In genomic region chr16:67857547-67858233, GRCh38 we compare ENCODE assay signal across 1 cellular context.
TF ChIP-seq lines count a peak whose summit lies in the region.

No MANE protein-coding gene starts in this region.

TF ChIP-seq in HepG2, 621 proteins besides CTCF, POLR2A, EP300 and RAD21 (continued from another document and continues in another):
- TF ChIP-seq ZNF710 (CRISPR knock-in tag; IDR thresholded peaks at IDR 0.05; ENCODE audit: borderline replicate concordance) (0 out of 2 replicates have a peak, but pooled peaks have one; percentile 32), ZNF350 (CRISPR knock-in tag; IDR thresholded peaks at IDR 0.05; ENCODE audit: borderline replicate concordance, low read depth) (no peak), ZNF549 (CRISPR knock-in tag; IDR thresholded peaks at IDR 0.05) (no peak), ZNF180 (CRISPR knock-in tag; IDR thresholded peaks at IDR 0.05; ENCODE audit: borderline replicate concordance, low read depth) (no peak), ZNF614 (CRISPR knock-in tag; IDR thresholded peaks at IDR 0.05; ENCODE audit: borderline replicate concordance) (no peak), ZNF567 (CRISPR knock-in tag; IDR thresholded peaks at IDR 0.05; ENCODE audit: borderline replicate concordance) (no peak), TMF1 (CRISPR knock-in tag; IDR thresholded peaks at IDR 0.05; ENCODE audit: low read depth) (no peak), TRIM24 (CRISPR knock-in tag; IDR thresholded peaks at IDR 0.05) (no peak), SNAI1 (CRISPR knock-in tag; IDR thresholded peaks at IDR 0.05; ENCODE audit: borderline replicate concordance) (no peak), ZBTB38 (CRISPR knock-in tag; IDR thresholded peaks at IDR 0.05) (no peak), ZSCAN20 (CRISPR knock-in tag; IDR thresholded peaks at IDR 0.05; ENCODE audit: borderline replicate concordance) (no peak), SMYD3 (CRISPR knock-in tag; IDR thresholded peaks at IDR 0.05) (no peak), ZNF891 (CRISPR knock-in tag; IDR thresholded peaks at IDR 0.05) (no peak), ZSCAN9 (CRISPR knock-in tag; IDR thresholded peaks at IDR 0.05; ENCODE audit: borderline replicate concordance) (no peak), HOMEZ (CRISPR knock-in tag; IDR thresholded peaks at IDR 0.05; ENCODE audit: low read depth) (no peak), HNF4G (IDR thresholded peaks at IDR 0.05; ENCODE audit: borderline replicate concordance, low read depth, low read length) (peak; percentile 54; the same call in 1 of the 2 replicates), HNF4G (CRISPR knock-in tag; IDR thresholded peaks at IDR 0.05; ENCODE audit: borderline replicate concordance, low read depth) (no peak), ZNF883 (CRISPR knock-in tag; IDR thresholded peaks at IDR 0.05; ENCODE audit: not compliant biosample characterization) (no peak), AHR (CRISPR knock-in tag; IDR thresholded peaks at IDR 0.05) (no peak), SNAPC5 (CRISPR knock-in tag; IDR thresholded peaks at IDR 0.05; ENCODE audit: borderline replicate concordance) (no peak), SRF (IDR thresholded peaks at IDR 0.05; ENCODE audit: low read depth, low read length) (0 out of 2 replicates have a peak, but pooled peaks have one; percentile 38), POGZ (CRISPR knock-in tag; IDR thresholded peaks at IDR 0.05) (no peak), JARID2 (CRISPR knock-in tag; IDR thresholded peaks at IDR 0.05; ENCODE audit: insufficient replicate concordance) (no peak), JUND (CRISPR knock-in tag; IDR thresholded peaks at IDR 0.05) (no peak), IRF9 (CRISPR knock-in tag; IDR thresholded peaks at IDR 0.05; ENCODE audit: borderline replicate concordance) (no peak), CEBPB (IDR thresholded peaks at IDR 0.05; ENCODE audit: borderline replicate concordance, low read depth, low read length) (peak; percentile 80; the same call in 1 of the 2 replicates), ZNF749 (CRISPR knock-in tag; IDR thresholded peaks at IDR 0.05; ENCODE audit: borderline replicate concordance) (no peak), SMARCE1 (IDR thresholded peaks at IDR 0.05; ENCODE audit: borderline replicate concordance) (no peak), NFKB2 (CRISPR knock-in tag; IDR thresholded peaks at IDR 0.05; ENCODE audit: borderline replicate concordance) (no peak), CCAR2 (optimal IDR thresholded peaks at IDR 0.05; ENCODE audit: low read depth, low read length) (no peak), FOSL2 (CRISPR knock-in tag; IDR thresholded peaks at IDR 0.05) (peak; percentile 87), ELF4 (CRISPR knock-in tag; IDR thresholded peaks at IDR 0.05; ENCODE audit: borderline replicate concordance) (no peak), GATA4 (IDR thresholded peaks at IDR 0.05; ENCODE audit: borderline replicate concordance, low read depth) (no peak), REXO4 (CRISPR knock-in tag; IDR thresholded peaks at IDR 0.05; ENCODE audit: borderline replicate concordance) (no peak), SPEN (CRISPR knock-in tag; IDR thresholded peaks at IDR 0.05; ENCODE audit: low read depth) (peak; percentile 68; the same call in 1 of the 2 replicates), SAFB2 (CRISPR knock-in tag; IDR thresholded peaks at IDR 0.05; ENCODE audit: borderline replicate concordance, low read depth) (peak; percentile 68; the same call in 1 of the 2 replicates), RNF2 (conservative IDR thresholded peaks at IDR 0.05; ENCODE audit: low read depth) (no peak), ZNF569 (CRISPR knock-in tag; IDR thresholded peaks at IDR 0.05; ENCODE audit: borderline replicate concordance) (no peak), IRF2 (CRISPR knock-in tag; IDR thresholded peaks at IDR 0.05) (peak; percentile 55), ZNF547 (CRISPR knock-in tag; IDR thresholded peaks at IDR 0.05) (peak; percentile 47; the same call in 1 of the 2 replicates), ZNF282 (IDR thresholded peaks at IDR 0.05; ENCODE audit: partially characterized antibody) (no peak), RFXANK (CRISPR knock-in tag; IDR thresholded peaks at IDR 0.05) (no peak), ATF4 (CRISPR knock-in tag; IDR thresholded peaks at IDR 0.05) (no peak), CHD2 (IDR thresholded peaks at IDR 0.05; ENCODE audit: low read depth, low read length) (no peak), ZBTB39 (CRISPR knock-in tag; IDR thresholded peaks at IDR 0.05) (no peak), JUN (CRISPR knock-in tag; IDR thresholded peaks at IDR 0.05) (no peak), ZSCAN5A (CRISPR knock-in tag; IDR thresholded peaks at IDR 0.05; ENCODE audit: borderline replicate concordance) (no peak), ZNF678 (CRISPR knock-in tag; IDR thresholded peaks at IDR 0.05) (no peak), ZNF468 (CRISPR knock-in tag; IDR thresholded peaks at IDR 0.05) (no peak), SRSF9 (IDR thresholded peaks at IDR 0.05; ENCODE audit: borderline replicate concordance, insufficient read depth, low read depth, low read length, poor library complexity, severe bottlenecking) (no peak), MYC (CRISPR knock-in tag; IDR thresholded peaks at IDR 0.05; ENCODE audit: borderline replicate concordance) (no peak; the same call in 1 of the 2 replicates), SP2 (CRISPR knock-in tag; IDR thresholded peaks at IDR 0.05) (no peak), U2AF2 (IDR thresholded peaks at IDR 0.05; ENCODE audit: low read depth, low read length) (no peak), ZHX1 (CRISPR knock-in tag; IDR thresholded peaks at IDR 0.05; ENCODE audit: low read depth) (no peak)
